In the genomic region with DNA sequence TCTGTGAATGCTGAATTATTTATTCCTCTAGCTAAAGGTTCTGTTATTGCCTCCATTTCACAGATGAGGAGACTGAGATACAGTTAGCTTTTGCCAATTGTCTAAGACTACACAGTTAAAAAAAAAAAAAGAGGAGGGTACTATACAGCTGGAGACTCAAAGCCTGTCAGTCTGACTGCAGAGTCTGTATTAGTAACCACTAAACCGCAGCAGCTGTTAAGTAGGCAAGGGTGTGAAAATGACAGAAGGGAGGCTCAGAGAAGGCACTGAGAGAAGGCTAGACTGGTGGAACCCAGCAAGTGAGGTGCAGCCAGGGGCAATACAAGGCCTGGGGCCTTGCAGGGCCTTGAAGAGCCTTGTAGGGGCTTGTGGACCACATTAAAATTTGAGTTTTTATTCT, we compare ENCODE assay signal across 8 cellular contexts.
A peak's percentile ranks its signal among the peaks of the same experiment; 100 is the strongest.
DNase-seq lines count a peak whose midpoint lies in the region; ATAC-seq and TF ChIP-seq lines count a peak whose summit lies in the region.

No MANE protein-coding gene starts in this region.

- CTCF ChIA-PET in activated CD4-positive, alpha-beta T cell treated with anti-CD3 and anti-CD28 coated beads for 36 hours (lab: Charles Lee), result no interaction called here
- CTCF ChIA-PET in HEK293T (lab: Yijun Ruan, JAX), result no interaction called here

- H3K4me3 Mint-ChIP-seq in activated CD4-positive, alpha-beta T cell treated with anti-CD3 and anti-CD28 coated beads for 36 hours, result no peak overlapping the region
- no peak overlapping the region for H3K4me3 Mint-ChIP-seq in activated T-cell treated with anti-CD3 and anti-CD28 coated beads, Interleukin-2, amount 50 U/mL, for 24 hours

- H3K27ac Mint-ChIP-seq in activated CD4-positive, alpha-beta T cell treated with anti-CD3 and anti-CD28 coated beads for 36 hours, result no peak overlapping the region
- H3K27ac Mint-ChIP-seq in activated T-cell treated with anti-CD3 and anti-CD28 coated beads, Interleukin-2, amount 50 U/mL, for 24 hours, result no peak overlapping the region

- H3K27me3 ChIP-seq in skeletal muscle tissue (ENCODE audit: control insufficient read depth in 3 of 3, insufficient read depth in 3 of 3, low read length in 3 of 3), result no peaks in the 10 kb centered on the region

- H3K4me3 ChIP-seq in skeletal muscle tissue (ENCODE audit: low read length in 3 of 3), result no peak overlapping the region

- POLR2A ChIA-PET in activated CD4-positive, alpha-beta T cell treated with anti-CD3 and anti-CD28 coated beads for 36 hours (lab: Charles Lee), result interaction anchor here (0.7 kb wide), 1 partner anchor 684 kb away, joined by 5 read pairs; no protein-coding TSS in a partner anchor
- POLR2A ChIA-PET in HEK293T (lab: Yijun Ruan, JAX), result no interaction called here

- peak; percentile 44 for DNase-seq in activated CD4-positive, alpha-beta T cell treated with anti-CD3 and anti-CD28 coated beads for 36 hours
- no peak for DNase-seq in activated CD4-positive, alpha-beta T cell treated with anti-CD3 and anti-CD28 coated beads for 1 hour
- DNase-seq in SW480 (ENCODE audit: low spot score) (peak; percentile 46), GF-D8 (lab: John Stamatoyannopoulos, UW) (no peak), HEK293T (ENCODE audit: extremely low spot score) (no peak)
- DNase-seq in activated T-cell treated with anti-CD3 and anti-CD28 coated beads, Interleukin-2, amount 50 U/mL, for 24 hours, result no peak

- intact Hi-C loops in activated CD4-positive, alpha-beta T cell treated with anti-CD3 and anti-CD28 coated beads for 36 hours (cut with DNase I, micrococcal nuclease), result no loop called here

- peak overlapping the region in 2 of 3 donors; percentile 24 to 68 for H3K9ac ChIP-seq in skeletal muscle tissue (ENCODE audit: low read depth in 1 of 3, low read length in 3 of 3)

- H3K9me3 ChIP-seq in skeletal muscle tissue (ENCODE audit: control insufficient read depth in 3 of 3, low read length in 3 of 3), result no peaks in the 10 kb centered on the region

- peaks cover 17% of the 10 kb centered on the region for H3K4me1 Mint-ChIP-seq in activated CD4-positive, alpha-beta T cell treated with anti-CD3 and anti-CD28 coated beads for 36 hours
- H3K4me1 Mint-ChIP-seq in activated T-cell treated with anti-CD3 and anti-CD28 coated beads, Interleukin-2, amount 50 U/mL, for 24 hours (ENCODE audit: low read depth), result peaks cover 28% of the 10 kb centered on the region

- H3K9me3 Mint-ChIP-seq in activated CD4-positive, alpha-beta T cell treated with anti-CD3 and anti-CD28 coated beads for 36 hours (ENCODE audit: low read depth), result no peaks in the 10 kb centered on the region
- H3K9me3 Mint-ChIP-seq in activated T-cell treated with anti-CD3 and anti-CD28 coated beads, Interleukin-2, amount 50 U/mL, for 24 hours, result no peaks in the 10 kb centered on the region

- no peaks in the 10 kb centered on the region for H3K36me3 Mint-ChIP-seq in activated CD4-positive, alpha-beta T cell treated with anti-CD3 and anti-CD28 coated beads for 36 hours (ENCODE audit: low read depth)
- H3K36me3 Mint-ChIP-seq in activated T-cell treated with anti-CD3 and anti-CD28 coated beads, Interleukin-2, amount 50 U/mL, for 24 hours (ENCODE audit: low read depth), result no peaks in the 10 kb centered on the region

- H3K36me3 ChIP-seq in skeletal muscle tissue (ENCODE audit: control insufficient read depth in 3 of 3, insufficient read depth in 3 of 3, low read length in 3 of 3), result no peaks in the 10 kb centered on the region

- peak; percentile 78 for ATAC-seq in activated CD4-positive, alpha-beta T cell treated with anti-CD3 and anti-CD28 coated beads for 36 hours
- ATAC-seq in HG02798 (IDR thresholded peaks at IDR 0.05; ENCODE audit: poor library complexity, unreplicated experiment), result peak; percentile 98

- H3K27me3 Mint-ChIP-seq in activated CD4-positive, alpha-beta T cell treated with anti-CD3 and anti-CD28 coated beads for 36 hours, result no peaks in the 10 kb centered on the region
- H3K27me3 Mint-ChIP-seq in activated T-cell treated with anti-CD3 and anti-CD28 coated beads, Interleukin-2, amount 50 U/mL, for 24 hours, result peaks cover 3% of the 10 kb centered on the region

- H3K27ac ChIP-seq in skeletal muscle tissue (ENCODE audit: low read depth, low read length), result peak overlapping the region; percentile 79

- peaks cover 6 to 23% (median 22%) of the 10 kb centered on the region in 3 donors for H3K4me1 ChIP-seq in skeletal muscle tissue (ENCODE audit: control insufficient read depth in 3 of 3, insufficient read depth in 3 of 3, low read length in 3 of 3)

TF ChIP-seq in HEK293T, 16 proteins besides CTCF, POLR2A, EP300 and RAD21:
- no peak for TF ChIP-seq SP1 (IDR thresholded peaks at IDR 0.05)
- no peak for TF ChIP-seq TARDBP (IDR thresholded peaks at IDR 0.05)
- TF ChIP-seq NFRKB (IDR thresholded peaks at IDR 0.05), result no peak
- TF ChIP-seq, protein P1, sequence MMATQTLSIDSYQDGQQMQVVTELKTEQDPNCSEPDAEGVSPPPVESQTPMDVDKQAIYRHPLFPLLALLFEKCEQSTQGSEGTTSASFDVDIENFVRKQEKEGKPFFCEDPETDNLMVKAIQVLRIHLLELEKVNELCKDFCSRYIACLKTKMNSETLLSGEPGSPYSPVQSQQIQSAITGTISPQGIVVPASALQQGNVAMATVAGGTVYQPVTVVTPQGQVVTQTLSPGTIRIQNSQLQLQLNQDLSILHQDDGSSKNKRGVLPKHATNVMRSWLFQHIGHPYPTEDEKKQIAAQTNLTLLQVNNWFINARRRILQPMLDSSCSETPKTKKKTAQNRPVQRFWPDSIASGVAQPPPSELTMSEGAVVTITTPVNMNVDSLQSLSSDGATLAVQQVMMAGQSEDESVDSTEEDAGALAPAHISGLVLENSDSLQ (IDR thresholded peaks at IDR 0.05), result no peak
- TF ChIP-seq ELF4 (IDR thresholded peaks at IDR 0.05), result no peak
- no peak for TF ChIP-seq HDGF (IDR thresholded peaks at IDR 0.05; ENCODE audit: borderline replicate concordance)

Comparison
In these comparisons a context has a peak if more than half of its experiments do, and no peak if none do; other contexts are left out.
1. DNase-seq: peak in activated CD4-positive, alpha-beta T cell treated with anti-CD3 and anti-CD28 coated beads for 36 hours (single experiment) and SW480 (single experiment); none in activated CD4-positive, alpha-beta T cell treated with anti-CD3 and anti-CD28 coated beads for 1 hour (single experiment), activated T-cell treated with anti-CD3 and anti-CD28 coated beads, Interleukin-2, amount 50 U/mL, for 24 hours (single experiment), GF-D8 (single experiment) and HEK293T (single experiment).